Comparison of ENCODE assay signal across 17 cellular contexts in genomic region chrX:31061091-31061490, GRCh38. TPM values are rescaled to one million over a fixed set of nuclear protein-coding genes. Genes with fewer than 3 reads are reported as not detected.
DNase-seq lines count a peak whose midpoint lies in the region; ATAC-seq, FAIRE-seq and TF ChIP-seq lines count a peak whose summit lies in the region.
"Had no signal": no experiment of that assay in that cellular context is flagged by ENCODE, and none has a peak within 500 bp of the region (broad histone marks: within the 10 kb centered on the region; RNA-seq: fewer than 3 reads in every experiment).

No MANE protein-coding gene starts in this region.

- H3K27ac ChIP-seq in adrenal gland = no peak overlapping the region
- no peak overlapping the region for H3K27ac ChIP-seq in CD4-positive, alpha-beta memory T cell (ENCODE audit: low read depth, low read length)

- H3K27me3 ChIP-seq in adrenal gland = no peaks in the 10 kb centered on the region
- H3K27me3 ChIP-seq in CD4-positive, alpha-beta memory T cell (ENCODE audit: insufficient read depth, low read length) = no peaks in the 10 kb centered on the region

- H3K36me3 Mint-ChIP-seq in CD4-positive, alpha-beta memory T cell = no peaks in the 10 kb centered on the region

- no peak overlapping the region for H3K4me3 ChIP-seq in adrenal gland
- no peak overlapping the region for H3K4me3 ChIP-seq in CD4-positive, alpha-beta memory T cell (ENCODE audit: low read length in 2 of 2)
- H3K4me3 ChIP-seq: lung had no signal

- intact Hi-C loops in adrenal gland (cut with DNase I) = no loop called here
- intact Hi-C loops in CD4-positive, alpha-beta memory T cell (cut with micrococcal nuclease) = no loop called here

- 61 to 91% (median 76%) methylated on average over 3 of the region's 3 CpGs for WGBS in adrenal gland, 4 donors

- H3K4me3 Mint-ChIP-seq in CD4-positive, alpha-beta memory T cell = no peak overlapping the region
- H3K4me3 Mint-ChIP-seq: nephron had no signal

- POLR2A ChIA-PET in CD4-positive, alpha-beta memory T cell (lab: Charles Lee; ENCODE audit: partially characterized antibody) = no interaction called here

- H3K9me3 ChIP-seq in adrenal gland (replicated peaks in 1 of 3) = no peaks in the 10 kb centered on the region
- H3K9me3 ChIP-seq in CD4-positive, alpha-beta memory T cell (ENCODE audit: control insufficient read depth in 1 of 2, low read length in 2 of 2) = no peaks in the 10 kb centered on the region

- FAIRE-seq in frontal cortex (lab: Jason Lieb, UNC) = no peak

- H3K27ac Mint-ChIP-seq in CD4-positive, alpha-beta memory T cell = no peak overlapping the region
- H3K27ac Mint-ChIP-seq: nephron had no signal

- CTCF ChIA-PET in CD4-positive, alpha-beta memory T cell (lab: Charles Lee; ENCODE audit: partially characterized antibody) = no interaction called here

- H3K4me1 Mint-ChIP-seq in CD4-positive, alpha-beta memory T cell = no peaks in the 10 kb centered on the region
- H3K4me1 Mint-ChIP-seq: nephron had no signal

- TF ChIP-seq CTCF in adrenal gland (IDR thresholded peaks at IDR 0.05) = no peak

- peaks cover 0 to 1% (median 0%) of the 10 kb centered on the region in 8 donors for H3K9me3 Mint-ChIP-seq in CD4-positive, alpha-beta memory T cell
- H3K9me3 Mint-ChIP-seq: nephron had no signal

- no peak for TF ChIP-seq POLR2A in adrenal gland (IDR thresholded peaks at IDR 0.05)

- ATAC-seq in GM18520 (IDR thresholded peaks at IDR 0.05; ENCODE audit: unreplicated experiment) (peak; percentile 49), GM21381 (IDR thresholded peaks at IDR 0.05; ENCODE audit: unreplicated experiment) (peak; percentile 70), HG02885 (IDR thresholded peaks at IDR 0.05; ENCODE audit: poor library complexity, unreplicated experiment) (peak; percentile 84), HG03469 (IDR thresholded peaks at IDR 0.05; ENCODE audit: unreplicated experiment) (peak; percentile 74), HG02571 (IDR thresholded peaks at IDR 0.05; ENCODE audit: unreplicated experiment) (no peak)

- H3K4me1 ChIP-seq in adrenal gland (replicated peaks in 1 of 2) = no peaks in the 10 kb centered on the region
- H3K4me1 ChIP-seq in CD4-positive, alpha-beta memory T cell (ENCODE audit: insufficient read depth, low read length) = no peaks in the 10 kb centered on the region

- H3K36me3 ChIP-seq in adrenal gland (replicated peaks in 1 of 2) = no peaks in the 10 kb centered on the region
- no peaks in the 10 kb centered on the region for H3K36me3 ChIP-seq in CD4-positive, alpha-beta memory T cell (ENCODE audit: insufficient read depth, low read length)

- no peaks in the 10 kb centered on the region for H3K27me3 Mint-ChIP-seq in CD4-positive, alpha-beta memory T cell

- no peak for DNase-seq in frontal cortex (ENCODE audit: low spot score in 2 of 2)
- no peak for DNase-seq in adrenal gland
- no peak for DNase-seq in CD4-positive, alpha-beta memory T cell
- DNase-seq: activated naive CD4-positive, alpha-beta T cell treated with Interleukin-2 at 50 U/mL for 16 hours; effector CD4-positive, alpha-beta T cell; NCI-H510A treated with DMSO at 0.1 percent for 48 hours; retina had no signal

RNA-seq across cellular contexts. Expression of gene FTHL17, which starts 10.8 kb away (rescaled TPM):
- total RNA-seq in frontal cortex = not detected
- total RNA-seq in adrenal gland = not detected
- polyA plus RNA-seq in adrenal gland = not detected
- total RNA-seq in CD4-positive, alpha-beta memory T cell = not detected
- polyA plus RNA-seq in CD4-positive, alpha-beta memory T cell = not detected
- total RNA-seq: activated CD8-positive, alpha-beta memory T cell treated with anti-CD3 and anti-CD28 coated beads for 36 hours; LHCN-M2; lung had no signal
- polyA plus RNA-seq: lung, thymus had no signal
